In genomic region chr13:23466144-23467002, GRCh38 we compare ENCODE assay signal across 8 cellular contexts. TPM values are rescaled to one million over a fixed set of nuclear protein-coding genes. Genes with fewer than 3 reads are reported as not detected.
DNase-seq lines count a peak whose midpoint lies in the region; TF ChIP-seq lines count a peak whose summit lies in the region.

No MANE protein-coding gene starts in this region.

- no peak for TF ChIP-seq POLR2A in vagina (IDR thresholded peaks at IDR 0.05)

- H3K4me1 ChIP-seq in left ventricle myocardium inferior, result peaks cover 29% of the 10 kb centered on the region
- H3K4me1 ChIP-seq in vagina, result peaks cover 6% of the 10 kb centered on the region

- H3K36me3 ChIP-seq in H7 (replicated peaks; ENCODE audit: control insufficient read depth, insufficient read depth, low read length) (no peaks in the 10 kb centered on the region), MG63 (no peaks in the 10 kb centered on the region), left ventricle myocardium inferior (no peaks in the 10 kb centered on the region), vagina (no peaks in the 10 kb centered on the region)

- intact Hi-C loops in left ventricle myocardium inferior (cut with micrococcal nuclease) (loop anchor here (1.0 to 5.0 kb wide), 2 partner anchors 106 to 405 kb away; partner anchors contain the start of gene TNFRSF19), vagina (cut with DNase I) (loop anchor here (2.0 kb wide), 1 partner anchor 406 kb away; no protein-coding TSS in a partner anchor)

- H3K27me3 ChIP-seq in H7 (ENCODE audit: control insufficient read depth, insufficient read depth, low read length) (peaks cover 11% of the 10 kb centered on the region), MG63 (no peaks in the 10 kb centered on the region), left ventricle myocardium inferior (ENCODE audit: low read depth) (no peaks in the 10 kb centered on the region), vagina (no peaks in the 10 kb centered on the region)

- no peaks in the 10 kb centered on the region for H3K9me3 ChIP-seq in MG63
- no peaks in the 10 kb centered on the region for H3K9me3 ChIP-seq in left ventricle myocardium inferior (replicated peaks)
- no peaks in the 10 kb centered on the region for H3K9me3 ChIP-seq in vagina

- TF ChIP-seq CTCF in left ventricle myocardium inferior (IDR thresholded peaks at IDR 0.05; ENCODE audit: borderline replicate concordance), result peak; percentile 72
- peak in 2 of 3 experiments; percentile 17 to 61 for TF ChIP-seq CTCF in vagina (IDR thresholded peaks at IDR 0.05)

- peak overlapping the region; percentile 58 for H3K4me3 ChIP-seq in H7 (ENCODE audit: insufficient read depth, low read depth, low read length)
- H3K4me3 ChIP-seq in MG63, result peak overlapping the region; percentile 32
- H3K4me3 ChIP-seq in left ventricle myocardium inferior, result peak overlapping the region; percentile 75
- H3K4me3 ChIP-seq in vagina, result peak overlapping the region; percentile 54 to 66

- DNase-seq in GM03348 (ENCODE audit: low spot score) (peak; percentile 89), H7 (peak; percentile 87), MG63 (peak; percentile 77), T-helper 1 cell (peak; percentile 20 to 66 (median 28)), amniotic stem cell (lab: John Stamatoyannopoulos, UW) (peak; percentile 63), left ventricle myocardium inferior (peak; percentile 64), pulmonary artery endothelial cell (ENCODE audit: low read depth, low spot score) (peak; percentile 7), vagina (ENCODE audit: extremely low spot score in 2 of 2) (no peak)

- H3K27ac ChIP-seq in left ventricle myocardium inferior (replicated peaks) (peak overlapping the region; percentile 92), vagina (peak overlapping the region; percentile 85)

RNA-seq across cellular contexts. Expression of gene SACS, which starts 32.9 kb away (rescaled TPM):
- total RNA-seq in H7 (2014; rRNA removed; shearing (Covaris generic)), result 40.7 and 42.6 TPM in 2 replicates
- 32.1 and 51.2 TPM in 2 replicates for total RNA-seq in MG63 (2014; rRNA removed; shearing (Covaris generic); ENCODE audit: low replicate concordance)
- 9.4 TPM for total RNA-seq in left ventricle myocardium inferior
- total RNA-seq in pulmonary artery endothelial cell, result 110 and 150 TPM in 2 replicates
- total RNA-seq in vagina, result 24.8 TPM

Comparison
In these comparisons a context has a peak if more than half of its experiments do, and no peak if none do; other contexts are left out.
1. DNase-seq: peak in GM03348 (single experiment), H7 (single experiment), MG63 (single experiment), T-helper 1 cell (5 of 5), amniotic stem cell (single experiment), left ventricle myocardium inferior (single experiment) and pulmonary artery endothelial cell (single experiment); none in vagina (0 of 2).
2. Peak in every context shown above with its lines, with median percentiles within 50 percentile points of each other: H3K4me3 ChIP-seq.